Comparison of ENCODE assay signal across 31 cellular contexts in genomic region chr7:52447781-52448180, GRCh38.
"Had no signal": no experiment of that assay in that cellular context is flagged by ENCODE, and none has a peak within 500 bp of the region (broad histone marks: within the 10 kb centered on the region; RNA-seq: fewer than 3 reads in every experiment).

No MANE protein-coding gene starts in this region.

- H3K9me3 ChIP-seq: breast epithelium, gastroesophageal sphincter had no signal

- H3K27ac ChIP-seq: ascending aorta, breast epithelium, esophagus squamous epithelium, gastroesophageal sphincter, heart right ventricle had no signal

- H3K36me3 ChIP-seq: ascending aorta, breast epithelium, esophagus squamous epithelium, gastroesophageal sphincter, heart right ventricle had no signal

- H3K4me3 ChIP-seq: ascending aorta, breast epithelium, esophagus squamous epithelium, gastroesophageal sphincter, heart right ventricle had no signal

- H3K27ac Mint-ChIP-seq: activated CD4-positive, alpha-beta memory T cell treated with anti-CD3 and anti-CD28 coated beads for 36 hours; activated CD4-positive, alpha-beta T cell treated with anti-CD3 and anti-CD28 coated beads for 36 hours; activated CD4-positive, alpha-beta T cell treated with anti-CD3 and anti-CD28 coated beads, Interleukin-2, amount 10 ng/mL, durations not matched to agents 24 days and 14 days; activated CD8-positive, alpha-beta memory T cell treated with anti-CD3 and anti-CD28 coated beads, Interleukin-2, amount 10 ng/mL, durations not matched to agents 7 days and 5 days; activated CD8-positive, alpha-beta T cell treated with anti-CD3 and anti-CD28 coated beads, Interleukin-2, amount 10 ng/mL, durations not matched to agents 7 days and 5 days; activated naive CD4-positive, alpha-beta T cell treated with anti-CD3 and anti-CD28 coated beads for 36 hours; activated naive CD4-positive, alpha-beta T cell treated with anti-CD3 and anti-CD28 coated beads, Interleukin-2, amount 50 U/mL, for 24 hours; activated naive CD8-positive, alpha-beta T cell treated with anti-CD3 and anti-CD28 coated beads for 36 hours; activated naive CD8-positive, alpha-beta T cell treated with anti-CD3 and anti-CD28 coated beads, Interleukin-2, amount 50 U/mL, for 24 hours; activated T-helper 1 cell treated with anti-CD3 and anti-CD28 coated beads, Interleukin-12 subunit alpha, Interleukin-12 subunit beta, Interleukin-2, Interleukin-4 antibody, amounts not matched to agents 30 ng/mL and 10 ng/mL and 1 ng/mL, durations not matched to agents 14 hours and 24 hours and 36 hours; activated T-helper 2 cell treated with anti-CD3 and anti-CD28 coated beads, Interferon-gamma antibody, Interleukin-2, Interleukin-4, amounts not matched to agents 10 μg/mL and 5 μg/mL and 100 μg/mL, durations not matched to agents 14 hours and 24 hours and 36 hours; brain; T-helper 17 cell; T-helper 2 cell treated with Interferon-gamma antibody and Interleukin-4, amounts not matched to agents 5 μg/mL and 100 μg/mL, for 36 hours had no signal

- H3K4me1 ChIP-seq: ascending aorta, breast epithelium, esophagus squamous epithelium, gastroesophageal sphincter, heart right ventricle had no signal

- H3K27me3 Mint-ChIP-seq: activated CD4-positive, alpha-beta memory T cell treated with anti-CD3 and anti-CD28 coated beads for 36 hours; activated CD4-positive, alpha-beta T cell treated with anti-CD3 and anti-CD28 coated beads for 36 hours; activated CD4-positive, alpha-beta T cell treated with anti-CD3 and anti-CD28 coated beads, Interleukin-2, amount 10 ng/mL, durations not matched to agents 24 days and 14 days; activated CD8-positive, alpha-beta memory T cell treated with anti-CD3 and anti-CD28 coated beads, Interleukin-2, amount 10 ng/mL, durations not matched to agents 7 days and 5 days; activated naive CD4-positive, alpha-beta T cell treated with anti-CD3 and anti-CD28 coated beads, Interleukin-2, amount 50 U/mL, for 24 hours; activated naive CD8-positive, alpha-beta T cell treated with anti-CD3 and anti-CD28 coated beads for 36 hours; activated naive CD8-positive, alpha-beta T cell treated with anti-CD3 and anti-CD28 coated beads, Interleukin-2, amount 50 U/mL, for 24 hours; central memory CD8-positive, alpha-beta T cell; T-helper 17 cell had no signal

- H3K36me3 Mint-ChIP-seq: activated CD4-positive, alpha-beta memory T cell treated with anti-CD3 and anti-CD28 coated beads for 36 hours; activated CD8-positive, alpha-beta memory T cell treated with anti-CD3 and anti-CD28 coated beads, Interleukin-2, amount 10 ng/mL, durations not matched to agents 7 days and 5 days; activated naive CD4-positive, alpha-beta T cell treated with anti-CD3 and anti-CD28 coated beads, Interleukin-2, amount 50 U/mL, for 24 hours; activated naive CD8-positive, alpha-beta T cell treated with anti-CD3 and anti-CD28 coated beads for 36 hours; brain had no signal

- H3K4me1 Mint-ChIP-seq: activated CD4-positive, alpha-beta T cell treated with anti-CD3 and anti-CD28 coated beads for 36 hours; activated CD4-positive, alpha-beta T cell treated with anti-CD3 and anti-CD28 coated beads, Interleukin-2, amount 10 ng/mL, durations not matched to agents 24 days and 14 days; activated CD8-positive, alpha-beta memory T cell treated with anti-CD3 and anti-CD28 coated beads, Interleukin-2, amount 10 ng/mL, durations not matched to agents 7 days and 5 days; activated naive CD4-positive, alpha-beta T cell treated with anti-CD3 and anti-CD28 coated beads, Interleukin-2, amount 50 U/mL, for 24 hours; activated naive CD8-positive, alpha-beta T cell treated with anti-CD3 and anti-CD28 coated beads for 36 hours; activated naive CD8-positive, alpha-beta T cell treated with anti-CD3 and anti-CD28 coated beads, Interleukin-2, amount 50 U/mL, for 24 hours; central memory CD8-positive, alpha-beta T cell; T-helper 17 cell had no signal

- DNase-seq: activated CD4-positive, alpha-beta memory T cell treated with anti-CD3 and anti-CD28 coated beads for 36 hours; activated CD4-positive, alpha-beta T cell treated with anti-CD3 and anti-CD28 coated beads for 36 hours; activated CD4-positive, alpha-beta T cell treated with anti-CD3 and anti-CD28 coated beads, Interleukin-2, amount 10 ng/mL, durations not matched to agents 24 days and 14 days; activated CD4-positive, CD25-positive, alpha-beta regulatory T cell; activated CD4-positive, CD25-positive, alpha-beta regulatory T cell treated with anti-CD3 and anti-CD28 coated beads, Interleukin-2, amount 50 U/mL, for 72 hours; activated CD8-positive, alpha-beta memory T cell treated with anti-CD3 and anti-CD28 coated beads, Interleukin-2, amount 10 ng/mL, durations not matched to agents 7 days and 5 days; activated CD8-positive, alpha-beta memory T cell treated with anti-CD3 and anti-CD28 coated beads, Interleukin-2, amount 50 U/mL, for 4 hours; activated CD8-positive, alpha-beta T cell treated with anti-CD3 and anti-CD28 coated beads, Interleukin-2, amount 10 ng/mL, durations not matched to agents 7 days and 5 days; activated effector memory CD4-positive, alpha-beta T cell treated with anti-CD3 and anti-CD28 coated beads, Interleukin-2, amount 50 U/mL, for 16 hours; activated naive CD4-positive, alpha-beta T cell treated with anti-CD3 and anti-CD28 coated beads for 36 hours; activated naive CD8-positive, alpha-beta T cell treated with anti-CD3 and anti-CD28 coated beads for 36 hours; activated naive CD8-positive, alpha-beta T cell treated with anti-CD3 and anti-CD28 coated beads, Interleukin-2, amount 50 U/mL, for 24 hours; activated T-cell treated with anti-CD3 and anti-CD28 coated beads, Interleukin-2, amount 50 U/mL, for 1 hour; activated T-cell treated with anti-CD3 and anti-CD28 coated beads, Interleukin-2, amount 50 U/mL, for 48 hours; cortex of kidney; effector CD8-positive, alpha-beta T cell; esophagus squamous epithelium; foreskin melanocyte; heart right ventricle; T-helper 1 cell; T-helper 17 cell; T1000 had no signal

- H3K27me3 ChIP-seq: ascending aorta, breast epithelium, esophagus squamous epithelium, gastroesophageal sphincter, heart right ventricle had no signal

- H3K4me3 Mint-ChIP-seq: activated CD4-positive, alpha-beta memory T cell treated with anti-CD3 and anti-CD28 coated beads for 36 hours; activated CD4-positive, alpha-beta T cell treated with anti-CD3 and anti-CD28 coated beads for 36 hours; activated CD4-positive, alpha-beta T cell treated with anti-CD3 and anti-CD28 coated beads, Interleukin-2, amount 10 ng/mL, durations not matched to agents 24 days and 14 days; activated CD8-positive, alpha-beta memory T cell treated with anti-CD3 and anti-CD28 coated beads, Interleukin-2, amount 10 ng/mL, durations not matched to agents 7 days and 5 days; activated CD8-positive, alpha-beta T cell treated with anti-CD3 and anti-CD28 coated beads, Interleukin-2, amount 10 ng/mL, durations not matched to agents 7 days and 5 days; activated naive CD4-positive, alpha-beta T cell treated with anti-CD3 and anti-CD28 coated beads for 36 hours; activated naive CD4-positive, alpha-beta T cell treated with anti-CD3 and anti-CD28 coated beads, Interleukin-2, amount 50 U/mL, for 24 hours; activated naive CD8-positive, alpha-beta T cell treated with anti-CD3 and anti-CD28 coated beads for 36 hours; activated naive CD8-positive, alpha-beta T cell treated with anti-CD3 and anti-CD28 coated beads, Interleukin-2, amount 50 U/mL, for 24 hours; activated T-helper 1 cell treated with anti-CD3 and anti-CD28 coated beads, Interleukin-12 subunit alpha, Interleukin-12 subunit beta, Interleukin-2, Interleukin-4 antibody, amounts not matched to agents 30 ng/mL and 10 ng/mL and 1 ng/mL, durations not matched to agents 14 hours and 24 hours and 36 hours; brain; central memory CD8-positive, alpha-beta T cell; T-helper 17 cell; T-helper 2 cell treated with Interferon-gamma antibody and Interleukin-4, amounts not matched to agents 5 μg/mL and 100 μg/mL, for 36 hours had no signal

- ATAC-seq: activated CD4-positive, alpha-beta T cell treated with anti-CD3 and anti-CD28 coated beads for 36 hours; activated CD8-positive, alpha-beta memory T cell treated with anti-CD3 and anti-CD28 coated beads, Interleukin-2, amount 10 ng/mL, durations not matched to agents 7 days and 5 days; activated CD8-positive, alpha-beta T cell treated with anti-CD3 and anti-CD28 coated beads, Interleukin-2, amount 10 ng/mL, durations not matched to agents 7 days and 5 days; activated naive CD8-positive, alpha-beta T cell treated with anti-CD3 and anti-CD28 coated beads, Interleukin-2, amount 50 U/mL, for 24 hours; gastroesophageal sphincter; heart right ventricle; T-helper 17 cell had no signal
